In the genomic region with DNA sequence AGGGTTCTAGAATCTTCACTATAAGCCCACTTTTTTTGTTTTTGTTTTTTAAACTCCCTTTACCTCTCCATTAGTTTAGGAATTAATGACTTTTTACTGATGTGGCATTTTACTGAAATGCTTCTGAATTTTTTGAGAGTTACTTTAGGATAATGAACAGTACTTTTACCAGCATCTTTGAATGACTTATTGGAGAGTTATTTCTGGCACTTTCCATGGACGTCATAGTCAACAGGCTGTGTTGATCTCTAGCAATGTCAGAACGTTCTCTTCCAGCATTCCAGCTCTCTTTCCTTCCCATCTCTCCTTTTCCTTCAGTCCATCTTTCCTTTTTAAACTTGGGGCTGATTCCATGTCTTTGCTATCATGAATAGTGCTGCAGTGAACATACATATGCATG, we compare ENCODE assay signal across 13 cellular contexts. TPM values are rescaled to one million over a fixed set of nuclear protein-coding genes. Genes with fewer than 3 reads are reported as not detected.
DNase-seq lines count a peak whose midpoint lies in the region; TF ChIP-seq lines count a peak whose summit lies in the region.
"Had no signal": no experiment of that assay in that cellular context is flagged by ENCODE, and none has a peak within 500 bp of the region (broad histone marks: within the 10 kb centered on the region; RNA-seq: fewer than 3 reads in every experiment).

No MANE protein-coding gene starts in this region.

- no peak for TF ChIP-seq POLR2A in vagina (IDR thresholded peaks at IDR 0.05)
- no peak for TF ChIP-seq POLR2A in lower leg skin (IDR thresholded peaks at IDR 0.05)

- H3K36me3 ChIP-seq in mammary epithelial cell (ENCODE audit: insufficient read depth, low read length) (peaks cover 1% of the 10 kb centered on the region), muscle layer of duodenum (ENCODE audit: control insufficient read depth in 1 of 2, insufficient read depth in 2 of 2, low read length in 2 of 2) (peaks cover 4 to 8% of the 10 kb centered on the region in 2 donors), vagina (no peaks in the 10 kb centered on the region)

- H3K4me2 ChIP-seq in mammary epithelial cell (ENCODE audit: insufficient read depth, low read depth, low read length): no peak overlapping the region

- H3K36me3 Mint-ChIP-seq in MCF 10A (ENCODE audit: insufficient read depth, unreplicated experiment): peaks cover 16% of the 10 kb centered on the region
- peaks cover 16% of the 10 kb centered on the region for H3K36me3 Mint-ChIP-seq in type B pancreatic cell
- H3K36me3 Mint-ChIP-seq: natural killer cell treated with Interleukin-12 subunit alpha and Interleukin-12 subunit beta and Interleukin-15 and Interleukin-18, amount 100 ng/mL, for 72 hours had no signal

- peaks cover 92% of the 10 kb centered on the region for H3K79me2 ChIP-seq in mammary epithelial cell (ENCODE audit: insufficient read depth, low read length)

- H3K4me1 Mint-ChIP-seq in MCF 10A (ENCODE audit: insufficient read depth, unreplicated experiment) (peaks cover 19% of the 10 kb centered on the region), type B pancreatic cell (ENCODE audit: unreplicated experiment) (peaks cover 13% of the 10 kb centered on the region)

- H3K27me3 Mint-ChIP-seq in MCF 10A (ENCODE audit: insufficient read depth, unreplicated experiment) (no peaks in the 10 kb centered on the region), type B pancreatic cell (no peaks in the 10 kb centered on the region)
- H3K27me3 Mint-ChIP-seq: natural killer cell treated with Interleukin-12 subunit alpha and Interleukin-12 subunit beta and Interleukin-15 and Interleukin-18, amount 100 ng/mL, for 72 hours had no signal

- no peak overlapping the region for H2AFZ ChIP-seq in mammary epithelial cell (ENCODE audit: low read depth, low read length)

- H3K4me1 ChIP-seq in mammary epithelial cell (ENCODE audit: insufficient read depth, low read length) (no peaks in the 10 kb centered on the region), muscle layer of duodenum (ENCODE audit: control insufficient read depth in 1 of 2, insufficient read depth in 2 of 2, low read length in 2 of 2) (peaks cover 0 to 3% of the 10 kb centered on the region in 2 donors), vagina (peaks cover 48% of the 10 kb centered on the region)

- POLR2A ChIA-PET in MCF 10A (lab: Yijun Ruan, JAX): interaction anchor here (0.6 to 1.3 kb wide), 7 partner anchors 9 to 150 kb away, joined by 3 read pairs; partner anchors contain the start of genes CLIC4 and SRRM1

- CTCF ChIA-PET in MCF 10A (lab: Yijun Ruan, JAX) (interaction anchor here (0.6 kb wide), 1 partner anchor 109 kb away, joined by 3 read pairs; no protein-coding TSS in a partner anchor), mammary epithelial cell (lab: Charles Lee; ENCODE audit: low non-redundant PET) (no interaction called here)

- H3K9me3 ChIP-seq in mammary epithelial cell (replicated peaks; ENCODE audit: insufficient read depth, low read length) (no peaks in the 10 kb centered on the region), muscle layer of duodenum (ENCODE audit: control insufficient read depth in 1 of 2, low read length in 2 of 2) (no peaks in the 10 kb centered on the region), vagina (no peaks in the 10 kb centered on the region)

- dilution Hi-C loops in mammary epithelial cell (cut with HindIII; ENCODE audit: low sequenced_read_pairs): no loop called here

- BruUV-seq in MCF 10A (replicated peaks; lab: Mats Ljungman, UMichigan): no TSS peak
- BruUV-seq in mammary epithelial cell (replicated peaks; lab: Mats Ljungman, UMichigan): no TSS peak

- H3K27ac Mint-ChIP-seq in MCF 10A (ENCODE audit: low read depth, unreplicated experiment) (peak overlapping the region; percentile 73), type B pancreatic cell (no peak overlapping the region)
- H3K27ac Mint-ChIP-seq: activated naive CD8-positive, alpha-beta T cell; natural killer cell treated with Interleukin-12 subunit alpha and Interleukin-12 subunit beta and Interleukin-15 and Interleukin-18, amount 100 ng/mL, for 72 hours had no signal

- DNase-seq in MCF 10A (ENCODE audit: unreplicated experiment): no peak
- DNase-seq in mammary epithelial cell: no peak
- DNase-seq in dorsolateral prefrontal cortex: no peak
- DNase-seq in vagina (ENCODE audit: extremely low spot score in 2 of 2): no peak
- no peak for DNase-seq in hypothalamus (lab: John Stamatoyannopoulos, UW)
- no peak for DNase-seq in type B pancreatic cell (ENCODE audit: extremely low spot score, unreplicated experiment)
- DNase-seq in lower leg skin (ENCODE audit: low spot score in 2 of 2): no peak
- DNase-seq: head of caudate nucleus, MM.1S had no signal

- H3K4me3 Mint-ChIP-seq in MCF 10A (ENCODE audit: unreplicated experiment): peak overlapping the region; percentile 1
- H3K4me3 Mint-ChIP-seq in type B pancreatic cell: no peak overlapping the region
- H3K4me3 Mint-ChIP-seq: activated naive CD8-positive, alpha-beta T cell; natural killer cell treated with Interleukin-12 subunit alpha and Interleukin-12 subunit beta and Interleukin-15 and Interleukin-18, amount 100 ng/mL, for 72 hours had no signal

- in situ Hi-C loops in mammary epithelial cell (cut with MboI; ENCODE audit: low sequenced_read_pairs in 2 of 2): no loop called here

- H3K27ac ChIP-seq in mammary epithelial cell (ENCODE audit: insufficient read depth, low read depth, low read length) (no peak overlapping the region), dorsolateral prefrontal cortex (peak overlapping the region in 46 of 59 donors; percentile 2 to 79 (median 48)), muscle layer of duodenum (ENCODE audit: low read length) (peak overlapping the region; percentile 61), vagina (peak overlapping the region; percentile 73)
- H3K27ac ChIP-seq: 22Rv1 had no signal

- no peak overlapping the region for H3K9ac ChIP-seq in mammary epithelial cell (ENCODE audit: insufficient read depth, low read length)

- H3K4me3 ChIP-seq in mammary epithelial cell (replicated peaks in 1 of 3; ENCODE audit: insufficient read depth in 1 of 3, low read depth in 2 of 3, low read length in 3 of 3) (no peak overlapping the region), dorsolateral prefrontal cortex (no peak overlapping the region), muscle layer of duodenum (ENCODE audit: low read depth in 1 of 2, low read length in 2 of 2) (no peak overlapping the region), vagina (no peak overlapping the region), lower leg skin (ENCODE audit: low read depth, poor library complexity, severe bottlenecking) (no peak overlapping the region)

- no peaks in the 10 kb centered on the region for H4K20me1 ChIP-seq in mammary epithelial cell (ENCODE audit: insufficient read depth, low read length)

- H3K9me3 Mint-ChIP-seq in MCF 10A (ENCODE audit: unreplicated experiment) (no peaks in the 10 kb centered on the region), type B pancreatic cell (peaks cover 11% of the 10 kb centered on the region)
- H3K9me3 Mint-ChIP-seq: natural killer cell treated with Interleukin-12 subunit alpha and Interleukin-12 subunit beta and Interleukin-15 and Interleukin-18, amount 100 ng/mL, for 72 hours had no signal

- H3K27me3 ChIP-seq in mammary epithelial cell (ENCODE audit: insufficient read depth, low read length) (no peaks in the 10 kb centered on the region), dorsolateral prefrontal cortex (no peaks in the 10 kb centered on the region), muscle layer of duodenum (ENCODE audit: low read depth, low read length) (no peaks in the 10 kb centered on the region), vagina (no peaks in the 10 kb centered on the region)

- intact Hi-C loops in MCF 10A (cut with micrococcal nuclease): no loop called here
- intact Hi-C loops in mammary epithelial cell (cut with micrococcal nuclease): no loop called here
- intact Hi-C loops in dorsolateral prefrontal cortex (cut with DNase I): no loop called here
- intact Hi-C loops in vagina (cut with DNase I): no loop called here
- intact Hi-C loops in lower leg skin (cut with DNase I; ENCODE audit: low total_unique reads): no loop called here

- 44% methylated on average over 2 of the region's 2 CpGs for WGBS in mammary epithelial cell (ENCODE audit: low coverage, missing lambda C conversion rate)
- 19 to 44% methylated on average over 2 of the region's 2 CpGs for WGBS in lower leg skin, 2 donors

- TF ChIP-seq CTCF in MCF 10A (IDR thresholded peaks at IDR 0.05; ENCODE audit: unreplicated experiment) (no peak), mammary epithelial cell (conservative IDR thresholded peaks at IDR 0.05 in 1 of 2, IDR thresholded peaks at IDR 0.05 in 1 of 2; ENCODE audit: extremely low read depth in 1 of 2, insufficient read depth in 1 of 2, low read depth in 1 of 2, low read length in 2 of 2) (no peak), dorsolateral prefrontal cortex (IDR thresholded peaks at IDR 0.05 in 54 of 56, conservative IDR thresholded peaks at IDR 0.05 in 2 of 56; ENCODE audit: low read depth in 1 of 56, partially characterized antibody in 56 of 56) (no peak), vagina (IDR thresholded peaks at IDR 0.05) (no peak), type B pancreatic cell (conservative IDR thresholded peaks at IDR 0.05) (no peak), lower leg skin (IDR thresholded peaks at IDR 0.05) (no peak)

RNA-seq across cellular contexts. Expression of gene CLIC4, which starts 48.5 kb away (rescaled TPM):
- total RNA-seq in MCF 10A (2022) (242 and 281 TPM in 2 replicates), mammary epithelial cell (100 to 1,000 TPM; 212 to 547 TPM), dorsolateral prefrontal cortex (100 to 1,000 TPM in 39 of 120 experiments, 10 to 100 TPM in 81; 39.8 to 251 (median 85.5) TPM), vagina (164 TPM), type B pancreatic cell (ENCODE audit: low replicate concordance) (102 and 109 TPM in 2 replicates), lower leg skin (10 to 100 TPM; 32.0 to 97.3 (median 60.7) TPM)
- 118 TPM for polyA plus RNA-seq in mammary epithelial cell
- polyA minus RNA-seq in mammary epithelial cell: 140 TPM
